ENCODE assay signal across 20 cellular contexts in genomic region chr10:86941991-86942421, GRCh38. TPM values are rescaled to one million over a fixed set of nuclear protein-coding genes. Genes with fewer than 3 reads are reported as not detected.
A peak's percentile ranks its signal among the peaks of the same experiment; 100 is the strongest.
DNase-seq lines count a peak whose midpoint lies in the region; ATAC-seq, FAIRE-seq and TF ChIP-seq lines count a peak whose summit lies in the region.
"Had no signal": no experiment of that assay in that cellular context is flagged by ENCODE, and none has a peak within 500 bp of the region (broad histone marks: within the 10 kb centered on the region; RNA-seq: fewer than 3 reads in every experiment).

No MANE protein-coding gene starts in this region.

- no peak overlapping the region for H3K4me3 Mint-ChIP-seq in activated T-cell treated with anti-CD3 and anti-CD28 coated beads, Interleukin-2, amount 50 U/mL, for 24 hours
- H3K4me3 Mint-ChIP-seq: CD4-positive, CD25-positive, alpha-beta regulatory T cell; HFFc6 had no signal

- no peaks in the 10 kb centered on the region for H3K36me3 Mint-ChIP-seq in activated T-cell treated with anti-CD3 and anti-CD28 coated beads, Interleukin-2, amount 50 U/mL, for 24 hours (ENCODE audit: low read depth)

- H3K4me1 ChIP-seq in right atrium auricular region, result peaks cover 0 to 45% of the 10 kb centered on the region in 2 donors
- H3K4me1 ChIP-seq in heart left ventricle, result peaks cover 0 to 50% (median 22%) of the 10 kb centered on the region in 12 donors
- H3K4me1 ChIP-seq in small intestine (ENCODE audit: control insufficient read depth in 2 of 2, insufficient read depth in 1 of 2, low read depth in 1 of 2, low read length in 1 of 2), result no peaks in the 10 kb centered on the region
- H3K4me1 ChIP-seq in effector memory CD4-positive, alpha-beta T cell (ENCODE audit: control insufficient read depth, insufficient read depth, low read length, poor library complexity, severe bottlenecking), result no peaks in the 10 kb centered on the region

- H3K36me3 ChIP-seq in right atrium auricular region (no peaks in the 10 kb centered on the region), heart left ventricle (peaks cover 0 to 76% (median 30%) of the 10 kb centered on the region in 9 donors), small intestine (ENCODE audit: control insufficient read depth in 2 of 2, insufficient read depth in 2 of 2, low read length in 2 of 2) (no peaks in the 10 kb centered on the region)
- no peaks in the 10 kb centered on the region for H3K36me3 ChIP-seq in effector memory CD4-positive, alpha-beta T cell (ENCODE audit: control insufficient read depth, insufficient read depth, low read length)

- H3K4me3 ChIP-seq in right atrium auricular region (peak overlapping the region in 1 of 2 donors; percentile 30), heart left ventricle (no peak overlapping the region), small intestine (ENCODE audit: low read depth in 1 of 2, low read length in 2 of 2) (no peak overlapping the region)
- H3K4me3 ChIP-seq in effector memory CD4-positive, alpha-beta T cell (ENCODE audit: insufficient read depth, low read depth, low read length, poor library complexity, severe bottlenecking), result no peak overlapping the region

- ATAC-seq in heart left ventricle (no peak), GM19467 (IDR thresholded peaks at IDR 0.05; ENCODE audit: unreplicated experiment) (no peak)
- ATAC-seq: Panc1 had no signal

- no peak overlapping the region for H3K27ac Mint-ChIP-seq in activated T-cell treated with anti-CD3 and anti-CD28 coated beads, Interleukin-2, amount 50 U/mL, for 24 hours
- H3K27ac Mint-ChIP-seq: CD4-positive, CD25-positive, alpha-beta regulatory T cell; HFFc6 had no signal

- no peak for TF ChIP-seq CTCF in right atrium auricular region (IDR thresholded peaks at IDR 0.05)
- no peak for TF ChIP-seq CTCF in heart left ventricle (IDR thresholded peaks at IDR 0.05)

- TF ChIP-seq POLR2A in heart left ventricle (IDR thresholded peaks at IDR 0.05), result no peak

- FAIRE-seq in small intestine (lab: Jason Lieb, UNC), result no peak

- DNase-seq in right atrium auricular region (ENCODE audit: low spot score) (peak; percentile 55), heart left ventricle (no peak), iPS-NIHi7 (ENCODE audit: extremely low spot score) (peak; percentile 1), small intestine (peak; percentile 15), SKM-1 treated with dmso at 0.1 percent for 144 hours (lab: John Stamatoyannopoulos, UW; ENCODE audit: unreplicated experiment) (no peak)
- no peak for DNase-seq in effector memory CD4-positive, alpha-beta T cell
- no peak for DNase-seq in activated T-cell treated with anti-CD3 and anti-CD28 coated beads, Interleukin-2, amount 50 U/mL, for 24 hours
- DNase-seq: ACHN; Calu3; CD4-positive, CD25-positive, alpha-beta regulatory T cell; DMS79 treated with DMSO at 0.1 percent for 48 hours; GDM1; GOT3; HFFc6; NCI-H1092; NCI-H187; NCI-H748 treated with DMSO at 0.1 percent for 48 hours had no signal

- peaks cover 7% of the 10 kb centered on the region for H3K4me1 Mint-ChIP-seq in activated T-cell treated with anti-CD3 and anti-CD28 coated beads, Interleukin-2, amount 50 U/mL, for 24 hours (ENCODE audit: low read depth)

- H3K27me3 ChIP-seq in right atrium auricular region, result no peaks in the 10 kb centered on the region
- peaks cover 0 to 5% (median 0%) of the 10 kb centered on the region in 9 donors for H3K27me3 ChIP-seq in heart left ventricle
- no peaks in the 10 kb centered on the region for H3K27me3 ChIP-seq in small intestine (ENCODE audit: control insufficient read depth in 2 of 2, insufficient read depth in 2 of 2, low read length in 2 of 2)
- H3K27me3 ChIP-seq in effector memory CD4-positive, alpha-beta T cell (replicated peaks; ENCODE audit: control insufficient read depth, insufficient read depth, low read length, poor library complexity, severe bottlenecking), result no peaks in the 10 kb centered on the region

- H3K27me3 Mint-ChIP-seq in activated T-cell treated with anti-CD3 and anti-CD28 coated beads, Interleukin-2, amount 50 U/mL, for 24 hours, result peaks cover 5% of the 10 kb centered on the region

- WGBS in heart left ventricle, 4 donors, result 91 to 94% (median 93%) methylated on average over 14 of the region's 14 CpGs
- WGBS in small intestine, 3 donors, result 61 to 89% (median 65%) methylated on average over 14 of the region's 14 CpGs

- H3K9me3 Mint-ChIP-seq in activated T-cell treated with anti-CD3 and anti-CD28 coated beads, Interleukin-2, amount 50 U/mL, for 24 hours, result no peaks in the 10 kb centered on the region
- H3K9me3 Mint-ChIP-seq: CD4-positive, CD25-positive, alpha-beta regulatory T cell; HFFc6 had no signal

- intact Hi-C loops in heart left ventricle (cut with DNase I), result loop anchor here in 1 of 10 donors (2.0 kb wide), 1 partner anchor 19 kb away; no protein-coding TSS in a partner anchor

- H3K9me3 ChIP-seq in right atrium auricular region (no peaks in the 10 kb centered on the region), heart left ventricle (no peaks in the 10 kb centered on the region), small intestine (ENCODE audit: control insufficient read depth, low read depth) (no peaks in the 10 kb centered on the region)
- no peaks in the 10 kb centered on the region for H3K9me3 ChIP-seq in effector memory CD4-positive, alpha-beta T cell (ENCODE audit: control insufficient read depth, low read length)

- H3K27ac ChIP-seq in right atrium auricular region, result no peak overlapping the region
- H3K27ac ChIP-seq in heart left ventricle, result no peak overlapping the region
- no peak overlapping the region for H3K27ac ChIP-seq in small intestine (ENCODE audit: low read depth in 1 of 2, low read length in 1 of 2)
- H3K27ac ChIP-seq in effector memory CD4-positive, alpha-beta T cell (ENCODE audit: insufficient read depth, low read length, poor library complexity, severe bottlenecking), result no peak overlapping the region
- H3K27ac ChIP-seq: KMS-11 had no signal

RNA-seq across cellular contexts. Expression of gene MMRN2, which starts 15.4 kb away (rescaled TPM):
- 10 to 100 TPM; 57.0 to 81.3 TPM for total RNA-seq in right atrium auricular region
- 10 to 100 TPM; 22.7 to 93.0 (median 34.3) TPM for total RNA-seq in heart left ventricle
- 10 to 100 TPM; 15.8 to 30.9 TPM for polyA plus RNA-seq in heart left ventricle
- polyA plus RNA-seq in small intestine, result 10 to 100 TPM in 1 of 3 donors, 1 to 10 TPM in 1, under 1 TPM in 1; 0.45 to 20.8 (median 1.4) TPM
- total RNA-seq: Calu3 had no signal

RNA-seq across cellular contexts. Expression of gene SNCG, which starts 16.4 kb away (rescaled TPM):
- total RNA-seq in right atrium auricular region, result 10 to 100 TPM; 20.9 to 33.8 TPM
- total RNA-seq in heart left ventricle, result 10 to 100 TPM in 8 of 9 donors, 1 to 10 TPM in 1; 8.2 to 44.7 (median 17.2) TPM
- 10 to 100 TPM; 18.5 to 36.7 TPM for polyA plus RNA-seq in heart left ventricle
- 10 to 100 TPM in 1 of 3 donors, 1 to 10 TPM in 2; 2.4 to 44.8 (median 4.0) TPM for polyA plus RNA-seq in small intestine
- total RNA-seq: CD4-positive, CD25-positive, alpha-beta regulatory T cell had no signal
- polyA plus RNA-seq: CD4-positive, CD25-positive, alpha-beta regulatory T cell had no signal

RNA-seq across cellular contexts. Expression of gene ADIRF, which starts 26.3 kb away (rescaled TPM):
- total RNA-seq in right atrium auricular region (100 to 1,000 TPM in 1 of 2 donors, 10 to 100 TPM in 1; 67.8 to 195 TPM), heart left ventricle (100 to 1,000 TPM in 1 of 9 donors, 10 to 100 TPM in 8; 21.2 to 189 (median 37.9) TPM)
- polyA plus RNA-seq in heart left ventricle (100 to 1,000 TPM in 1 of 2 donors, 10 to 100 TPM in 1; 86.1 to 123 TPM), small intestine (1,000 to 10,000 TPM in 1 of 3 donors, 100 to 1,000 TPM in 2; 193 to 1,065 (median 750) TPM)
- total RNA-seq: Calu3; CD4-positive, CD25-positive, alpha-beta regulatory T cell had no signal

Comparison
In these comparisons a context has a peak if more than half of its experiments do, and no peak if none do; other contexts are left out.
1. DNase-seq: peak in right atrium auricular region (single experiment), iPS-NIHi7 (single experiment) and small intestine (single experiment); none in heart left ventricle (0 of 5), effector memory CD4-positive, alpha-beta T cell (0 of 3), activated T-cell treated with anti-CD3 and anti-CD28 coated beads, Interleukin-2, amount 50 U/mL, for 24 hours (single experiment) and SKM-1 treated with dmso at 0.1 percent for 144 hours (single experiment).